12 cellular contexts compared by ENCODE assay signal in genomic region chr7:66952343-66953043, GRCh38. TPM values are rescaled to one million over a fixed set of nuclear protein-coding genes. Genes with fewer than 3 reads are reported as not detected.
DNase-seq lines count a peak whose midpoint lies in the region; ATAC-seq, FAIRE-seq and TF ChIP-seq lines count a peak whose summit lies in the region.
"Had no signal": no experiment of that assay in that cellular context is flagged by ENCODE, and none has a peak within 500 bp of the region (broad histone marks: within the 10 kb centered on the region; RNA-seq: fewer than 3 reads in every experiment).

No MANE protein-coding gene starts in this region.

- H3K27me3 ChIP-seq in left ventricle myocardium inferior (ENCODE audit: low read depth) = no peaks in the 10 kb centered on the region
- H3K27me3 ChIP-seq: testis had no signal

- peaks cover 59% of the 10 kb centered on the region for H3K36me3 Mint-ChIP-seq in nephron progenitor cell (ENCODE audit: low read depth)
- peaks cover 63% of the 10 kb centered on the region for H3K36me3 Mint-ChIP-seq in T-cell

- FAIRE-seq in RCC 7860 (lab: Jason Lieb, UNC) = peak; percentile 93
- FAIRE-seq: G401.6 had no signal

- no peak overlapping the region for H3K4me3 Mint-ChIP-seq in nephron progenitor cell
- no peak overlapping the region for H3K4me3 Mint-ChIP-seq in T-cell
- H3K4me3 Mint-ChIP-seq: activated CD8-positive, alpha-beta memory T cell treated with anti-CD3 and anti-CD28 coated beads, Interleukin-2, amount 10 ng/mL, durations not matched to agents 7 days and 5 days had no signal

- no peaks in the 10 kb centered on the region for H3K27me3 Mint-ChIP-seq in nephron progenitor cell (ENCODE audit: low read depth, poor library complexity)
- H3K27me3 Mint-ChIP-seq in T-cell = no peaks in the 10 kb centered on the region
- H3K27me3 Mint-ChIP-seq: activated CD8-positive, alpha-beta memory T cell treated with anti-CD3 and anti-CD28 coated beads, Interleukin-2, amount 10 ng/mL, durations not matched to agents 7 days and 5 days had no signal

- H3K27ac ChIP-seq in left ventricle myocardium inferior (replicated peaks) = no peak overlapping the region
- H3K27ac ChIP-seq: testis had no signal

- no peaks in the 10 kb centered on the region for H3K9me3 ChIP-seq in left ventricle myocardium inferior (replicated peaks)
- H3K9me3 ChIP-seq: testis had no signal

- TF ChIP-seq CTCF in epithelial cell of esophagus (IDR thresholded peaks at IDR 0.05; ENCODE audit: insufficient read depth, low read depth, low read length, missing control alignments) (no peak), nephron progenitor cell (IDR thresholded peaks at IDR 0.05) (no peak), left ventricle myocardium inferior (IDR thresholded peaks at IDR 0.05; ENCODE audit: borderline replicate concordance) (no peak)

- intact Hi-C loops in left ventricle myocardium inferior (cut with micrococcal nuclease) = no loop called here

- peak overlapping the region; percentile 44 for H3K27ac Mint-ChIP-seq in nephron progenitor cell
- H3K27ac Mint-ChIP-seq in T-cell = no peak overlapping the region
- H3K27ac Mint-ChIP-seq: activated CD8-positive, alpha-beta memory T cell treated with anti-CD3 and anti-CD28 coated beads, Interleukin-2, amount 10 ng/mL, durations not matched to agents 7 days and 5 days had no signal

- no peak for ATAC-seq in T-cell (replicated peaks in 1 of 4)
- ATAC-seq: activated CD8-positive, alpha-beta memory T cell treated with anti-CD3 and anti-CD28 coated beads, Interleukin-2, amount 10 ng/mL, durations not matched to agents 7 days and 5 days had no signal

- H3K4me3 ChIP-seq in epithelial cell of esophagus (ENCODE audit: low read length) = no peak overlapping the region
- no peak overlapping the region for H3K4me3 ChIP-seq in left ventricle myocardium inferior
- H3K4me3 ChIP-seq: testis had no signal

- peaks cover 12% of the 10 kb centered on the region for H3K4me1 ChIP-seq in left ventricle myocardium inferior
- H3K4me1 ChIP-seq: testis had no signal

- H3K36me3 ChIP-seq in left ventricle myocardium inferior = peaks cover 96% of the 10 kb centered on the region

- DNase-seq in EH (ENCODE audit: low read depth) (peak; percentile 83), RCC 7860 (ENCODE audit: low spot score) (peak; percentile 92), epithelial cell of esophagus (ENCODE audit: low read depth) (peak; percentile 81), nephron progenitor cell (no peak), activated gamma-delta T cell treated with Interleukin-2 at 50 U/mL for 16 hours (no peak), NCI-H2029 (lab: John Stamatoyannopoulos, UW) (no peak), left ventricle myocardium inferior (no peak), T-cell (no peak)
- DNase-seq: activated CD8-positive, alpha-beta memory T cell treated with anti-CD3 and anti-CD28 coated beads, Interleukin-2, amount 10 ng/mL, durations not matched to agents 7 days and 5 days; NK-92 treated with Interleukin-12 subunit alpha and Interleukin-12 subunit beta, amount 100 ng/mL, for 24 hours; testis had no signal

- CTCF ChIA-PET in T-cell (lab: Charles Lee) = interaction anchor here in 1 of 2 donors (0.6 kb wide), 1 partner anchor 539 kb away, joined by 4 read pairs; no protein-coding TSS in a partner anchor

- H3K4me1 Mint-ChIP-seq in nephron progenitor cell (no peaks in the 10 kb centered on the region), T-cell (no peaks in the 10 kb centered on the region)
- H3K4me1 Mint-ChIP-seq: activated CD8-positive, alpha-beta memory T cell treated with anti-CD3 and anti-CD28 coated beads, Interleukin-2, amount 10 ng/mL, durations not matched to agents 7 days and 5 days had no signal

- H3K9me3 Mint-ChIP-seq in nephron progenitor cell = no peaks in the 10 kb centered on the region
- H3K9me3 Mint-ChIP-seq in T-cell = no peaks in the 10 kb centered on the region

- POLR2A ChIA-PET in T-cell (lab: Charles Lee) = no interaction called here

RNA-seq across cellular contexts. Expression of gene TMEM248, which starts 31.5 kb away (rescaled TPM):
- total RNA-seq in left ventricle myocardium inferior (41.4 TPM), T-cell (10 to 100 TPM; 79.0 to 97.6 (median 91.9) TPM)

RNA-seq across cellular contexts. Expression of gene SBDS, which starts 42.9 kb away (rescaled TPM):
- 211 TPM for total RNA-seq in left ventricle myocardium inferior
- 100 to 1,000 TPM in 2 of 5 donors, 10 to 100 TPM in 3; 59.9 to 297 (median 62.8) TPM for total RNA-seq in T-cell

RNA-seq across cellular contexts. Expression of gene TYW1, which starts 44.1 kb away (rescaled TPM):
- total RNA-seq in left ventricle myocardium inferior (11.1 TPM), T-cell (10 to 100 TPM; 20.1 to 26.7 (median 22.7) TPM)

Comparison
In these comparisons a context has a peak if more than half of its experiments do, and no peak if none do; other contexts are left out.
1. DNase-seq: peak in EH (single experiment), RCC 7860 (single experiment) and epithelial cell of esophagus (single experiment); none in nephron progenitor cell (single experiment), activated gamma-delta T cell treated with Interleukin-2 at 50 U/mL for 16 hours (single experiment), NCI-H2029 (single experiment), left ventricle myocardium inferior (single experiment) and T-cell (0 of 34).